Comparison of ENCODE assay signal across 18 cellular contexts in genomic region chr12:117622741-117623140, GRCh38.
A peak's percentile ranks its signal among the peaks of the same experiment; 100 is the strongest.
DNase-seq lines count a peak whose midpoint lies in the region; ATAC-seq and TF ChIP-seq lines count a peak whose summit lies in the region.
"Had no signal": no experiment of that assay in that cellular context is flagged by ENCODE, and none has a peak within 500 bp of the region (broad histone marks: within the 10 kb centered on the region; RNA-seq: fewer than 3 reads in every experiment).

No MANE protein-coding gene starts in this region.

- no peak overlapping the region for H2BK15ac ChIP-seq in neuronal stem cell (ENCODE audit: low read length)

- no peak overlapping the region for H3K27ac Mint-ChIP-seq in progenitor cell of endocrine pancreas
- H3K27ac Mint-ChIP-seq: B cell, GM23338, HFFc6 had no signal

- no CpG with 5 or more reads among the region's 1 CpG for WGBS in neuronal stem cell (ENCODE audit: extremely low coverage in 2 of 2, insufficient read length in 2 of 2, insufficient replicate concordance in 1 of 2), 2 donors

- peak; percentile 18 for DNase-seq in Daoy (ENCODE audit: low read depth)
- peak; percentile 23 for DNase-seq in NCI-H526 treated with DMSO at 0.1 percent for 48 hours (lab: John Stamatoyannopoulos, UW)
- peak; percentile 22 for DNase-seq in epithelial cell of prostate (ENCODE audit: low read depth, low spot score)
- DNase-seq in kidney tubule cell (ENCODE audit: low spot score) = peak; percentile 62
- DNase-seq in progenitor cell of endocrine pancreas (ENCODE audit: low spot score, unreplicated experiment) = no peak
- DNase-seq in neuronal stem cell (ENCODE audit: low spot score) = no peak
- DNase-seq in GM13976 (ENCODE audit: low spot score) = no peak
- DNase-seq: ACHN, Caco-2, GDM1, HFFc6 had no signal

- ATAC-seq in GM18519 (IDR thresholded peaks at IDR 0.05; ENCODE audit: low FRiP score, unreplicated experiment) = no peak
- ATAC-seq: GM23338, HCT116 had no signal

- no peak overlapping the region for H3K14ac ChIP-seq in neuronal stem cell (ENCODE audit: low read length)

- TF ChIP-seq CTCF in progenitor cell of endocrine pancreas (IDR thresholded peaks at IDR 0.05; ENCODE audit: unreplicated experiment) (no peak), GM13976 (IDR thresholded peaks at IDR 0.05; ENCODE audit: borderline replicate concordance, control extremely low read depth, extremely low read depth, insufficient read depth, missing control alignments) (no peak)

- H3K27me3 ChIP-seq in neuronal stem cell (ENCODE audit: control insufficient read depth in 3 of 3, insufficient read depth in 3 of 3, low read depth in 1 of 3, low read length in 3 of 3) = no peaks in the 10 kb centered on the region
- H3K27me3 ChIP-seq: BLaER1 treated with 17β-estradiol and CSF1 and Interleukin-3, amounts not matched to agents 10 nM and 100 nM had no signal

- no peak overlapping the region for H2BK12ac ChIP-seq in neuronal stem cell (ENCODE audit: low read length)

- peaks cover 0 to 1% of the 10 kb centered on the region in 2 donors for H3K9me3 ChIP-seq in neuronal stem cell (replicated peaks in 1 of 2; ENCODE audit: control insufficient read depth in 2 of 2, insufficient read depth in 1 of 2, low read depth in 1 of 2, low read length in 2 of 2)
- H3K9me3 ChIP-seq: Caco-2 had no signal

- H2AFZ ChIP-seq in neuronal stem cell (ENCODE audit: low read length) = no peak overlapping the region
- H2AFZ ChIP-seq: GM23338 had no signal

- no peak overlapping the region for H3K18ac ChIP-seq in neuronal stem cell (ENCODE audit: low read length)

- H3K27me3 Mint-ChIP-seq in progenitor cell of endocrine pancreas = peaks cover 7% of the 10 kb centered on the region

- no peak overlapping the region for H3K4me3 ChIP-seq in neuronal stem cell (ENCODE audit: low read length in 2 of 2)
- H3K4me3 ChIP-seq: BLaER1 treated with 17β-estradiol and CSF1 and Interleukin-3, amounts not matched to agents 10 nM and 100 nM; GM23338 had no signal

- H3K79me1 ChIP-seq in neuronal stem cell (ENCODE audit: low read depth, low read length) = no peaks in the 10 kb centered on the region

- no peak overlapping the region for H2AK5ac ChIP-seq in neuronal stem cell (ENCODE audit: low read depth, low read length)

- H3K36me3 Mint-ChIP-seq in progenitor cell of endocrine pancreas (ENCODE audit: insufficient read depth) = no peaks in the 10 kb centered on the region

- no peak overlapping the region for H2BK120ac ChIP-seq in neuronal stem cell (ENCODE audit: low read depth, low read length)

- H3K23ac ChIP-seq in neuronal stem cell (ENCODE audit: low read depth, low read length, poor library complexity) = no peak overlapping the region

- no peaks in the 10 kb centered on the region for H3K4me1 Mint-ChIP-seq in progenitor cell of endocrine pancreas (ENCODE audit: low read depth)
- H3K4me1 Mint-ChIP-seq: B cell, GM23338 had no signal

- H3K4me3 Mint-ChIP-seq in progenitor cell of endocrine pancreas (ENCODE audit: low read depth) = no peak overlapping the region
- H3K4me3 Mint-ChIP-seq: B cell, GM23338, HFFc6 had no signal

- no peak overlapping the region for H3K4me2 ChIP-seq in neuronal stem cell (ENCODE audit: insufficient read depth, low read length, poor library complexity, severe bottlenecking)
- H3K4me2 ChIP-seq: BLaER1 treated with 17β-estradiol and CSF1 and Interleukin-3, amounts not matched to agents 10 nM and 100 nM; GM23338; KMS-11 had no signal

- H3K27ac ChIP-seq in epithelial cell of prostate (peak overlapping the region; percentile 75), neuronal stem cell (replicated peaks; ENCODE audit: low read length) (no peak overlapping the region)
- H3K27ac ChIP-seq: BLaER1 treated with 17β-estradiol and CSF1 and Interleukin-3, amounts not matched to agents 10 nM and 100 nM; HL-60; KMS-11 had no signal

- no peak overlapping the region for H3K4ac ChIP-seq in neuronal stem cell (ENCODE audit: low read length)

- no peak overlapping the region for H4K8ac ChIP-seq in neuronal stem cell (ENCODE audit: low read depth, low read length)

- H3K9ac ChIP-seq in neuronal stem cell (ENCODE audit: low read depth, low read length, poor library complexity) = no peak overlapping the region
- H3K9ac ChIP-seq: BLaER1 treated with 17β-estradiol and CSF1 and Interleukin-3, amounts not matched to agents 10 nM and 100 nM; KMS-11 had no signal

- H3K4me1 ChIP-seq in neuronal stem cell (ENCODE audit: control insufficient read depth in 2 of 2, insufficient read depth in 1 of 2, low read depth in 1 of 2, low read length in 2 of 2) = no peaks in the 10 kb centered on the region
- H3K4me1 ChIP-seq: BLaER1 treated with 17β-estradiol and CSF1 and Interleukin-3, amounts not matched to agents 10 nM and 100 nM; Caco-2 had no signal

- peaks cover 13% of the 10 kb centered on the region for H3K9me3 Mint-ChIP-seq in progenitor cell of endocrine pancreas (ENCODE audit: low read depth)

- in situ Hi-C loops in GM13976 (cut with MboI; ENCODE audit: low sequenced_read_pairs, unreplicated experiment) = no loop called here

- H3K36me3 ChIP-seq in neuronal stem cell (replicated peaks in 1 of 2; ENCODE audit: control insufficient read depth in 2 of 2, insufficient read depth in 2 of 2, low read length in 2 of 2) = no peaks in the 10 kb centered on the region
- H3K36me3 ChIP-seq: BLaER1 treated with 17β-estradiol and CSF1 and Interleukin-3, amounts not matched to agents 10 nM and 100 nM had no signal

- H4K91ac ChIP-seq in neuronal stem cell (ENCODE audit: low read depth, low read length, poor library complexity) = no peak overlapping the region

- H2BK5ac ChIP-seq in neuronal stem cell (ENCODE audit: low read length) = no peak overlapping the region

Comparison
In these comparisons a context has a peak if more than half of its experiments do, and no peak if none do; other contexts are left out.
1. DNase-seq: peak in Daoy (single experiment), NCI-H526 treated with DMSO at 0.1 percent for 48 hours (single experiment), epithelial cell of prostate (single experiment) and kidney tubule cell (single experiment); none in progenitor cell of endocrine pancreas (single experiment), neuronal stem cell (single experiment) and GM13976 (single experiment).